In genomic region chr1:3902546-3902945, GRCh38 we compare ENCODE assay signal across 12 cellular contexts. TPM values are rescaled to one million over a fixed set of nuclear protein-coding genes. Genes with fewer than 3 reads are reported as not detected.
A peak's percentile ranks its signal among the peaks of the same experiment; 100 is the strongest.
DNase-seq lines count a peak whose midpoint lies in the region; ATAC-seq, FAIRE-seq and TF ChIP-seq lines count a peak whose summit lies in the region.
"Had no signal": no experiment of that assay in that cellular context is flagged by ENCODE, and none has a peak within 500 bp of the region (broad histone marks: within the 10 kb centered on the region; RNA-seq: fewer than 3 reads in every experiment).

No MANE protein-coding gene starts in this region.

- ATAC-seq in lower lobe of right lung (no peak), HG02759 (IDR thresholded peaks at IDR 0.05; ENCODE audit: unreplicated experiment) (no peak), HG03342 (IDR thresholded peaks at IDR 0.05; ENCODE audit: unreplicated experiment) (no peak), GM21786 (IDR thresholded peaks at IDR 0.05; ENCODE audit: unreplicated experiment) (no peak)

- TF ChIP-seq CTCF in CD14-positive monocyte (IDR thresholded peaks at IDR 0.05), result no peak
- no peak for TF ChIP-seq CTCF in lower lobe of right lung (IDR thresholded peaks at IDR 0.05)

- no peaks in the 10 kb centered on the region for H3K27me3 ChIP-seq in lower lobe of right lung (ENCODE audit: low read depth)
- H3K27me3 ChIP-seq: tibial nerve had no signal

- H3K4me1 Mint-ChIP-seq in CD14-positive monocyte, result peaks cover 43% of the 10 kb centered on the region

- CTCF ChIA-PET in HEK293T (lab: Yijun Ruan, JAX), result interaction anchor here (0.6 kb wide), 1 partner anchor 87 kb away, joined by 3 read pairs; no protein-coding TSS in a partner anchor

- H3K36me3 ChIP-seq in lower lobe of right lung, result no peaks in the 10 kb centered on the region

- peaks cover 6% of the 10 kb centered on the region for H3K9me3 ChIP-seq in lower lobe of right lung

- H3K27ac ChIP-seq in lower lobe of right lung, result no peak overlapping the region
- H3K27ac ChIP-seq: tibial nerve had no signal

- intact Hi-C loops in CD14-positive monocyte (cut with micrococcal nuclease), result loop anchor here (5.0 to 10.0 kb wide), 3 partner anchors 128 to 278 kb away; partner anchors contain the start of genes SMIM1 (in 2 of the 2) and TPRG1L (in 1 of the 2)
- intact Hi-C loops in lower lobe of right lung (cut with DNase I), result no loop called here

- DNase-seq in CD14-positive monocyte (ENCODE audit: low spot score) (peak; percentile 29), GM12891 (ENCODE audit: insufficient read length, low spot score) (no peak), lower lobe of right lung (peak; percentile 15), HEK293T (ENCODE audit: extremely low spot score) (no peak)
- peak; percentile 18 for DNase-seq in activated CD8-positive, alpha-beta memory T cell treated with anti-CD3 and anti-CD28 coated beads, Interleukin-2, amount 50 U/mL, for 1 hour (ENCODE audit: extremely low read depth)
- DNase-seq: NCI-H2029 had no signal

- no peak overlapping the region for H3K4me3 Mint-ChIP-seq in CD14-positive monocyte

- FAIRE-seq in GM12891 (lab: Jason Lieb, UNC), result peak; percentile 59
- FAIRE-seq: D721Med, HTR-8/SVneo had no signal

- peaks cover 7 to 10% (median 10%) of the 10 kb centered on the region in 7 donors for H3K9me3 Mint-ChIP-seq in CD14-positive monocyte

- H3K27me3 Mint-ChIP-seq in CD14-positive monocyte (ENCODE audit: low read depth in 3 of 3), result peaks cover 0 to 7% (median 1%) of the 10 kb centered on the region in 3 donors

- no peak for TF ChIP-seq POLR2A in GM12891 (IDR thresholded peaks at IDR 0.05; ENCODE audit: low read depth, low read length)

- H3K4me3 ChIP-seq in lower lobe of right lung, result no peak overlapping the region
- H3K4me3 ChIP-seq: tibial nerve had no signal

- POLR2A ChIA-PET in HEK293T (lab: Yijun Ruan, JAX), result no interaction called here

- H3K36me3 Mint-ChIP-seq in CD14-positive monocyte, result peaks cover 11 to 12% of the 10 kb centered on the region in 2 donors

- peaks cover 13% of the 10 kb centered on the region for H3K4me1 ChIP-seq in lower lobe of right lung

- no peak overlapping the region for H3K27ac Mint-ChIP-seq in CD14-positive monocyte

TF ChIP-seq in GM12891, 5 proteins besides CTCF, POLR2A, EP300 and RAD21:
- TF ChIP-seq POLR2AphosphoS5 (IDR thresholded peaks at IDR 0.05; ENCODE audit: low read depth, low read length) (no peak), PAX5 (IDR thresholded peaks at IDR 0.05; ENCODE audit: insufficient read depth, low read length, severe bottlenecking) (no peak), TAF1 (IDR thresholded peaks at IDR 0.05; ENCODE audit: low read depth, low read length) (no peak), POU2F2 (IDR thresholded peaks at IDR 0.05; ENCODE audit: low read depth, low read length) (no peak), SPI1 (IDR thresholded peaks at IDR 0.05; ENCODE audit: low read depth, low read length) (no peak)
TF ChIP-seq in GM12891: peak in this region for 0.

TF ChIP-seq in HEK293T, 16 proteins besides CTCF, POLR2A, EP300 and RAD21:
- TF ChIP-seq SP1 (IDR thresholded peaks at IDR 0.05) (no peak), FOXK2 (IDR thresholded peaks at IDR 0.05) (no peak), ZNF384 (IDR thresholded peaks at IDR 0.05) (no peak), FOXM1 (IDR thresholded peaks at IDR 0.05; ENCODE audit: borderline replicate concordance) (no peak), BHLHE40 (IDR thresholded peaks at IDR 0.05; ENCODE audit: borderline replicate concordance) (no peak), PKNOX1 (IDR thresholded peaks at IDR 0.05) (no peak), ARNT (IDR thresholded peaks at IDR 0.05) (no peak), LEF1 (IDR thresholded peaks at IDR 0.05; ENCODE audit: borderline replicate concordance) (no peak), SUZ12 (IDR thresholded peaks at IDR 0.05) (no peak), ELF4 (IDR thresholded peaks at IDR 0.05) (no peak)

RNA-seq across cellular contexts. Expression of gene C1orf174, which starts 2.5 kb away (rescaled TPM):
- 10 to 100 TPM; 19.1 to 21.3 TPM for polyA plus RNA-seq in CD14-positive monocyte
- polyA plus RNA-seq in GM12891 (2012; ENCODE audit: low read depth, missing spikeins), result 17.1 TPM
- 19.8 TPM for total RNA-seq in lower lobe of right lung

RNA-seq across cellular contexts. Expression of gene DFFB, which starts 45.3 kb away (rescaled TPM):
- 1 to 10 TPM; 5.9 to 6.6 TPM for polyA plus RNA-seq in CD14-positive monocyte
- 2.1 TPM for polyA plus RNA-seq in GM12891 (2012; ENCODE audit: low read depth, missing spikeins)
- 10.6 TPM for total RNA-seq in lower lobe of right lung

RNA-seq across cellular contexts. Expression of gene CEP104, which starts 45.5 kb away (rescaled TPM):
- 10 to 100 TPM in 1 of 2 donors, 1 to 10 TPM in 1; 8.3 to 13.0 TPM for polyA plus RNA-seq in CD14-positive monocyte
- polyA plus RNA-seq in GM12891 (2012; ENCODE audit: low read depth, missing spikeins), result 11.2 TPM
- 53.9 TPM for total RNA-seq in lower lobe of right lung

Comparison
In these comparisons a context has a peak if more than half of its experiments do, and no peak if none do; other contexts are left out.
1. DNase-seq: peak in CD14-positive monocyte (single experiment), activated CD8-positive, alpha-beta memory T cell treated with anti-CD3 and anti-CD28 coated beads, Interleukin-2, amount 50 U/mL, for 1 hour (single experiment) and lower lobe of right lung (single experiment); none in GM12891 (single experiment) and HEK293T (single experiment).